Comparison of ENCODE assay signal across 10 cellular contexts in genomic region chr1:23727362-23727811, GRCh38. TPM values are rescaled to one million over a fixed set of nuclear protein-coding genes. Genes with fewer than 3 reads are reported as not detected.
DNase-seq lines count a peak whose midpoint lies in the region; ATAC-seq, FAIRE-seq and TF ChIP-seq lines count a peak whose summit lies in the region.
"Had no signal": no experiment of that assay in that cellular context is flagged by ENCODE, and none has a peak within 500 bp of the region (broad histone marks: within the 10 kb centered on the region; RNA-seq: fewer than 3 reads in every experiment).

No MANE protein-coding gene starts in this region.

- POLR2A ChIA-PET in RWPE1 (lab: Yijun Ruan, JAX; ENCODE audit: low non-redundant PET), result no interaction called here

- H3K4me1 Mint-ChIP-seq in Calu3 (ENCODE audit: low read depth, unreplicated experiment), result peaks cover 23% of the 10 kb centered on the region
- H3K4me1 Mint-ChIP-seq in IgD-negative memory B cell, result peaks cover 41 to 42% (median 42%) of the 10 kb centered on the region in 3 donors
- H3K4me1 Mint-ChIP-seq: mesothelial cell of epicardium had no signal

- H3K27ac Mint-ChIP-seq in Calu3 (ENCODE audit: unreplicated experiment) (peak overlapping the region; percentile 52), IgD-negative memory B cell (peak overlapping the region in 2 of 3 donors; percentile 6 to 99)
- H3K27ac Mint-ChIP-seq: mesothelial cell of epicardium had no signal

- peaks cover 2% of the 10 kb centered on the region for H3K36me3 Mint-ChIP-seq in Calu3 (ENCODE audit: insufficient read depth, unreplicated experiment)
- H3K36me3 Mint-ChIP-seq in IgD-negative memory B cell, result no peaks in the 10 kb centered on the region

- peak; percentile 94 to 97 (median 96) for ATAC-seq in pancreas

- H3K4me1 ChIP-seq in pancreas, result peaks cover 25 to 34% (median 32%) of the 10 kb centered on the region in 3 donors
- H3K4me1 ChIP-seq: SJSA1 had no signal

- no peak overlapping the region for H3K4me3 Mint-ChIP-seq in Calu3 (ENCODE audit: low read depth, unreplicated experiment)
- peak overlapping the region in 2 of 4 donors; percentile 89 to 91 for H3K4me3 Mint-ChIP-seq in IgD-negative memory B cell
- H3K4me3 Mint-ChIP-seq: mesothelial cell of epicardium had no signal

- intact Hi-C loops in Calu3 (cut with micrococcal nuclease; ENCODE audit: unreplicated experiment), result no loop called here
- intact Hi-C loops in pancreas (cut with DNase I), result no loop called here

- CTCF ChIA-PET in Calu3 (lab: Charles Lee) (interaction anchor here (1.0 to 1.1 kb wide), 3 partner anchors 9 to 94 kb away, joined by 3 to 6 read pairs (median 6); partner anchors contain the start of gene ELOA), RWPE1 (lab: Yijun Ruan, JAX) (interaction anchor here (0.6 to 0.7 kb wide), 2 partner anchors 18 to 150 kb away, joined by 4 read pairs; no protein-coding TSS in a partner anchor)

- H3K4me3 ChIP-seq in epithelial cell of esophagus (ENCODE audit: low read length) (no peak overlapping the region), pancreas (no peak overlapping the region)
- H3K4me3 ChIP-seq: SJSA1 had no signal

- no TSS peak for BruUV-seq in Calu3 (replicated peaks; lab: Mats Ljungman, UMichigan)

- H3K27ac ChIP-seq in pancreas, result peak overlapping the region; percentile 35 to 83 (median 80)
- no peak overlapping the region; the same call in 1 of the 2 replicates for H3K27ac ChIP-seq in RWPE1
- H3K27ac ChIP-seq: SJSA1 had no signal

- H3K9me3 ChIP-seq in pancreas, result no peaks in the 10 kb centered on the region
- H3K9me3 ChIP-seq: SJSA1 had no signal

- peak; percentile 6 for DNase-seq in Calu3
- peak; percentile 45 for DNase-seq in epithelial cell of esophagus (ENCODE audit: low read depth)
- peak; percentile 68 to 89 (median 79) for DNase-seq in pancreas
- DNase-seq in NCI-H1436 treated with DMSO at 0.1 percent for 48 hours (lab: John Stamatoyannopoulos, UW), result no peak
- no peak for DNase-seq in RWPE1 (ENCODE audit: low spot score)
- DNase-seq in NCI-H2171 treated with DMSO at 0.1 percent for 48 hours (lab: John Stamatoyannopoulos, UW), result no peak
- no peak for DNase-seq in activated gamma-delta T cell (lab: John Stamatoyannopoulos, UW)

- FAIRE-seq in pancreas (lab: Jason Lieb, UNC), result no peak

- H3K9me3 Mint-ChIP-seq in Calu3 (ENCODE audit: low read depth, unreplicated experiment) (no peaks in the 10 kb centered on the region), IgD-negative memory B cell (peaks cover 0 to 2% (median 0%) of the 10 kb centered on the region in 3 donors)
- H3K9me3 Mint-ChIP-seq: mesothelial cell of epicardium had no signal

- H3K27me3 ChIP-seq in pancreas, result no peaks in the 10 kb centered on the region
- H3K27me3 ChIP-seq: SJSA1 had no signal

- no peaks in the 10 kb centered on the region for H3K27me3 Mint-ChIP-seq in Calu3 (ENCODE audit: unreplicated experiment)
- H3K27me3 Mint-ChIP-seq in IgD-negative memory B cell, result no peaks in the 10 kb centered on the region

- no peaks in the 10 kb centered on the region for H3K36me3 ChIP-seq in pancreas
- H3K36me3 ChIP-seq: SJSA1 had no signal

- 8 to 9% methylated on average over 9 of the region's 9 CpGs for WGBS in pancreas, 2 donors

- TF ChIP-seq CTCF in Calu3 (IDR thresholded peaks at IDR 0.05; ENCODE audit: unreplicated experiment), result no peak
- TF ChIP-seq CTCF in epithelial cell of esophagus (IDR thresholded peaks at IDR 0.05; ENCODE audit: insufficient read depth, low read depth, low read length, missing control alignments), result no peak
- TF ChIP-seq CTCF in pancreas (IDR thresholded peaks at IDR 0.05), result no peak
- TF ChIP-seq CTCF in RWPE1 (conservative IDR thresholded peaks at IDR 0.05; ENCODE audit: low read depth), result no peak

RNA-seq across cellular contexts. Expression of gene ELOA, which starts 15.9 kb away (rescaled TPM):
- total RNA-seq in Calu3 (2022), result 32.4 and 36.5 TPM in 2 replicates
- polyA plus RNA-seq in IgD-negative memory B cell, result 100 TPM
- 10 to 100 TPM; 23.5 to 33.9 (median 27.0) TPM for total RNA-seq in pancreas
- polyA plus RNA-seq in pancreas, result 10 to 100 TPM; 10.6 to 13.8 TPM

RNA-seq across cellular contexts. Expression of gene RPL11, which starts 35.8 kb away (rescaled TPM):
- total RNA-seq in Calu3 (2022) (588 and 622 TPM in 2 replicates), pancreas (100 to 1,000 TPM; 511 to 819 (median 681) TPM)
- polyA plus RNA-seq in IgD-negative memory B cell (1,607 TPM), pancreas (1,000 to 10,000 TPM; 1,351 to 1,484 TPM)

RNA-seq across cellular contexts. Expression of gene PITHD1, which starts 50.8 kb away (rescaled TPM):
- total RNA-seq in Calu3 (2022), result 30.6 and 33.0 TPM in 2 replicates
- 73.6 TPM for polyA plus RNA-seq in IgD-negative memory B cell
- total RNA-seq in pancreas, result 10 to 100 TPM; 17.3 to 20.6 (median 18.9) TPM
- 10 to 100 TPM; 20.6 to 36.8 TPM for polyA plus RNA-seq in pancreas

Comparison
In these comparisons a context has a peak if more than half of its experiments do, and no peak if none do; other contexts are left out.
1. DNase-seq: peak in Calu3 (single experiment), epithelial cell of esophagus (single experiment) and pancreas (6 of 6); none in NCI-H1436 treated with DMSO at 0.1 percent for 48 hours (single experiment), RWPE1 (single experiment), NCI-H2171 treated with DMSO at 0.1 percent for 48 hours (single experiment) and activated gamma-delta T cell (single experiment).